ENCODE assay signal across 24 cellular contexts in the genomic region with DNA sequence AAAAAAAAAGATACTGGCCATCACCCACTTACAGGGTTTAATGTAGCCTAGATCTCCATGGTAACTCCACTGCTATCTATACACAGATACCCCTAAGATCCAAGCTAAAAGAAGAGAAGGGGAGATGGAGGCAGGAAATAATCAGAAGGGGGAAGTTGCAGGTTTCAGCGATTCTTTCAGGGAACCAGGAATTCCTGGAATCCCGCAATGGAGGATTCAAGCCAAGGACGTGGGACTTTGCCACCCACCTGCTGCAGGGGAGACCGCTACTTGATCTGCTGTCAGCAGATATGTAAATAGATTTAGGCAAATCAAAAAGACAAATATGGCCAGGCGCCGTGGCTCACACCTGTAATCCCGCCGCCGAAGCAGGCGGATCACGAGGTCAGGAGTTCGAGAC.
DNase-seq lines count a peak whose midpoint lies in the region; ATAC-seq, FAIRE-seq and TF ChIP-seq lines count a peak whose summit lies in the region.
"Had no signal": no experiment of that assay in that cellular context is flagged by ENCODE, and none has a peak within 500 bp of the region (broad histone marks: within the 10 kb centered on the region; RNA-seq: fewer than 3 reads in every experiment).

No MANE protein-coding gene starts in this region.

- no peak overlapping the region for H3K56ac ChIP-seq in H1 (replicated peaks; ENCODE audit: insufficient read length, low read depth, low read length)

- H2BK120ac ChIP-seq in H1 (replicated peaks; ENCODE audit: low read depth, low read length), result no peak overlapping the region

- H3K4me2 ChIP-seq in H1 (ENCODE audit: insufficient read depth in 1 of 2, low read depth in 2 of 2, low read length in 2 of 2) (no peak overlapping the region), osteoblast (ENCODE audit: insufficient read depth, low read length) (no peak overlapping the region)
- H3K4me2 ChIP-seq: BLaER1 had no signal

- H2BK20ac ChIP-seq in H1 (ENCODE audit: low read length), result no peak overlapping the region

- no peak overlapping the region; the same call in 1 of the 2 replicates for H4K8ac ChIP-seq in H1 (ENCODE audit: extremely low read depth, insufficient read depth, low read length)

- H3K9me3 ChIP-seq in H1 (ENCODE audit: insufficient read depth in 2 of 2, low read depth in 1 of 2, low read length in 1 of 2) (no peaks in the 10 kb centered on the region), osteoblast (ENCODE audit: low read depth, low read length) (no peaks in the 10 kb centered on the region), psoas muscle (no peaks in the 10 kb centered on the region), ovary (no peaks in the 10 kb centered on the region)
- H3K9me3 ChIP-seq: BLaER1 had no signal

- intact Hi-C loops in psoas muscle (cut with DNase I), result no loop called here
- intact Hi-C loops in ovary (cut with DNase I), result no loop called here

- ATAC-seq in psoas muscle, result no peak
- ATAC-seq: CD8-positive, alpha-beta T cell; GM12878; HCT116 had no signal

- H3K79me2 ChIP-seq in H1 (ENCODE audit: control insufficient read depth in 1 of 2, insufficient read depth in 2 of 2, low read length in 2 of 2), result no peaks in the 10 kb centered on the region
- no peaks in the 10 kb centered on the region for H3K79me2 ChIP-seq in osteoblast (ENCODE audit: insufficient read depth, low read length)

- H2AFZ ChIP-seq in H1 (ENCODE audit: low read length) (no peak overlapping the region), osteoblast (ENCODE audit: low read length) (no peak overlapping the region)

- WGBS in H1 (ENCODE audit: extremely low coverage in 1 of 2, insufficient coverage in 1 of 2, insufficient read length in 1 of 2, insufficient replicate concordance in 2 of 2, low coverage in 1 of 2, low lambda C conversion rate in 2 of 2, missing lambda C conversion rate in 1 of 2), 2 experiments, result 91% methylated on average over 12 of the region's 12 CpGs; no CpG with 5 or more reads in 1 of the 2 experiments
- WGBS in psoas muscle, 3 donors, result 79 to 83% (median 82%) methylated on average over 12 of the region's 12 CpGs
- 84 to 86% (median 85%) methylated on average over 12 of the region's 12 CpGs for WGBS in ovary, 3 donors

- H3K18ac ChIP-seq in H1 (ENCODE audit: extremely low read depth, low read length), result no peak overlapping the region

- H2BK15ac ChIP-seq in H1 (ENCODE audit: low read length), result no peak overlapping the region

- H4K5ac ChIP-seq in H1 (ENCODE audit: insufficient read length, low read depth, low read length), result no peak overlapping the region

- peak; percentile 24 for DNase-seq in NCI-H748 (lab: John Stamatoyannopoulos, UW; ENCODE audit: unreplicated experiment)
- DNase-seq in NCI-H748 treated with DMSO at 0.1 percent for 48 hours (lab: John Stamatoyannopoulos, UW), result no peak
- peak; percentile 20 to 43 for DNase-seq in NCI-H526 (lab: John Stamatoyannopoulos, UW)
- DNase-seq in H1 (ENCODE audit: low read depth in 1 of 2, low spot score in 2 of 2), result no peak
- peak; percentile 57 for DNase-seq in osteoblast (ENCODE audit: insufficient read length, low spot score, missing footprints)
- no peak for DNase-seq in psoas muscle
- DNase-seq in mucosa of gallbladder (ENCODE audit: low spot score), result no peak
- DNase-seq in ovary, result no peak
- DNase-seq: CD4-positive, CD25-positive, alpha-beta regulatory T cell; CD8-positive, alpha-beta T cell; DMS 273 treated with DMSO at 0.1 percent for 48 hours; DMS79; EL; GDM1; GOT3; H9 had no signal

- no peak overlapping the region for H2AK5ac ChIP-seq in H1 (ENCODE audit: low read depth, low read length)

- POLR2A ChIA-PET in H1 (lab: Charles Lee; ENCODE audit: partially characterized antibody), result no interaction called here

- no peaks in the 10 kb centered on the region for H3K4me1 ChIP-seq in H1 (replicated peaks in 1 of 4; ENCODE audit: control insufficient read depth in 3 of 4, insufficient read depth in 4 of 4, low read length in 3 of 4)
- H3K4me1 ChIP-seq in osteoblast (ENCODE audit: insufficient read depth, low read length), result no peaks in the 10 kb centered on the region
- H3K4me1 ChIP-seq in psoas muscle, result no peaks in the 10 kb centered on the region
- no peaks in the 10 kb centered on the region for H3K4me1 ChIP-seq in ovary (ENCODE audit: insufficient read depth)
- H3K4me1 ChIP-seq: BLaER1 had no signal

- no peak overlapping the region for H3K23ac ChIP-seq in H1 (ENCODE audit: insufficient read length)

- H3K36me3 ChIP-seq in H1 (ENCODE audit: control insufficient read depth in 2 of 4, insufficient read depth in 4 of 4, low read length in 3 of 4) (no peaks in the 10 kb centered on the region), osteoblast (ENCODE audit: insufficient read depth, low read length) (no peaks in the 10 kb centered on the region), psoas muscle (ENCODE audit: insufficient read depth in 1 of 2, low read depth in 1 of 2) (no peaks in the 10 kb centered on the region), ovary (no peaks in the 10 kb centered on the region)
- H3K36me3 ChIP-seq: BLaER1 had no signal

- no peak overlapping the region for H3K4ac ChIP-seq in H1 (replicated peaks; ENCODE audit: insufficient read length, low read depth, low read length)

- no peaks in the 10 kb centered on the region for H3K27me3 ChIP-seq in H1 (replicated peaks in 1 of 4; ENCODE audit: control insufficient read depth in 3 of 4, extremely low read depth in 1 of 4, insufficient read depth in 3 of 4, low read length in 3 of 4)
- H3K27me3 ChIP-seq in osteoblast (ENCODE audit: insufficient read depth, low read length), result no peaks in the 10 kb centered on the region
- peaks cover 0 to 13% (median 2%) of the 10 kb centered on the region in 3 donors for H3K27me3 ChIP-seq in psoas muscle (ENCODE audit: insufficient read depth in 3 of 3, low read length in 2 of 3)
- H3K27me3 ChIP-seq in ovary, result no peaks in the 10 kb centered on the region
- H3K27me3 ChIP-seq: BLaER1 had no signal

- H4K20me1 ChIP-seq in H1 (replicated peaks in 1 of 2; ENCODE audit: control insufficient read depth in 1 of 2, insufficient read depth in 2 of 2, low read length in 2 of 2) (no peaks in the 10 kb centered on the region), osteoblast (ENCODE audit: insufficient read depth, low read length) (no peaks in the 10 kb centered on the region)
- H4K20me1 ChIP-seq: BLaER1 had no signal

- no peak for TF ChIP-seq RAD21 in H1 (IDR thresholded peaks at IDR 0.05 in 1 of 2, conservative IDR thresholded peaks at IDR 0.05 in 1 of 2; ENCODE audit: low read depth in 2 of 2, low read length in 2 of 2)

- H3K27ac ChIP-seq in H1 (ENCODE audit: low read depth, low read length) (no peak overlapping the region), osteoblast (ENCODE audit: low read depth, low read length) (no peak overlapping the region), psoas muscle (no peak overlapping the region), ovary (no peak overlapping the region)
- H3K27ac ChIP-seq: 22Rv1, BLaER1, C4-2B had no signal

- no peak overlapping the region for H3K14ac ChIP-seq in H1 (ENCODE audit: insufficient read length)

- no peak for TF ChIP-seq CTCF in H1 (IDR thresholded peaks at IDR 0.05; ENCODE audit: control extremely low read depth in 1 of 3, insufficient read depth in 1 of 3, low read depth in 1 of 3, low read length in 3 of 3)
- no peak for TF ChIP-seq CTCF in osteoblast (IDR thresholded peaks at IDR 0.05; ENCODE audit: extremely low read depth, low read depth, low read length)
- no peak for TF ChIP-seq CTCF in psoas muscle (IDR thresholded peaks at IDR 0.05)
- TF ChIP-seq CTCF in ovary (IDR thresholded peaks at IDR 0.05), result no peak

- no peak for TF ChIP-seq EP300 in H1 (IDR thresholded peaks at IDR 0.05; ENCODE audit: borderline replicate concordance in 1 of 2, low read depth in 2 of 2, low read length in 2 of 2)
- TF ChIP-seq EP300 in ovary (IDR thresholded peaks at IDR 0.05), result no peak

- H4K91ac ChIP-seq in H1 (replicated peaks; ENCODE audit: insufficient read length, low read length), result no peak overlapping the region

- no peak overlapping the region for H2BK12ac ChIP-seq in H1 (ENCODE audit: low read depth, low read length)

- TF ChIP-seq POLR2A in H1 (IDR thresholded peaks at IDR 0.05; ENCODE audit: control extremely low read depth in 1 of 2, low read depth in 2 of 2, low read length in 2 of 2) (no peak), ovary (IDR thresholded peaks at IDR 0.05) (no peak)

- no peak overlapping the region for H2BK5ac ChIP-seq in H1 (ENCODE audit: low read depth, low read length)

- H3K4me3 ChIP-seq in H1 (ENCODE audit: extremely low read depth in 1 of 4, insufficient read depth in 2 of 4, low read depth in 3 of 4, low read length in 4 of 4) (no peak overlapping the region), osteoblast (ENCODE audit: insufficient read depth, low read length) (no peak overlapping the region), psoas muscle (no peak overlapping the region), ovary (no peak overlapping the region)
- H3K4me3 ChIP-seq: BLaER1, GM12878 had no signal

- CTCF ChIA-PET in H1 (lab: Charles Lee; ENCODE audit: partially characterized antibody), result interaction anchor here (1.3 to 1.6 kb wide), 2 partner anchors 8 to 719 kb away, joined by 4 read pairs; no protein-coding TSS in a partner anchor

- FAIRE-seq in H1 (lab: Jason Lieb, UNC), result no peak
- FAIRE-seq: A204.1, D721Med, GM12878, GM18507 had no signal

- H3K79me1 ChIP-seq in H1 (ENCODE audit: low read depth, low read length), result no peaks in the 10 kb centered on the region

- no peak overlapping the region for H3K9ac ChIP-seq in H1 (replicated peaks in 1 of 4; ENCODE audit: extremely low read depth in 1 of 4, low read depth in 3 of 4, low read length in 3 of 4)
- H3K9ac ChIP-seq: BLaER1 had no signal

- H3K23me2 ChIP-seq in H1 (ENCODE audit: low read depth, low read length), result no peaks in the 10 kb centered on the region

TF ChIP-seq in H1, 55 proteins besides CTCF, POLR2A, EP300 and RAD21:
- TF ChIP-seq TEAD4 (IDR thresholded peaks at IDR 0.05; ENCODE audit: low read depth, low read length) (peak; percentile 86; the same call in 1 of the 2 replicates), GABPA (IDR thresholded peaks at IDR 0.05; ENCODE audit: borderline replicate concordance, insufficient read depth, low read length) (no peak)

Comparison
In these comparisons a context has a peak if more than half of its experiments do, and no peak if none do; other contexts are left out.
1. DNase-seq: peak in NCI-H748 (single experiment), NCI-H526 (2 of 2) and osteoblast (single experiment); none in NCI-H748 treated with DMSO at 0.1 percent for 48 hours (single experiment), H1 (0 of 2), psoas muscle (0 of 2), mucosa of gallbladder (single experiment) and ovary (0 of 5).